ENCODE assay signal across 2 cellular contexts in the genomic region with DNA sequence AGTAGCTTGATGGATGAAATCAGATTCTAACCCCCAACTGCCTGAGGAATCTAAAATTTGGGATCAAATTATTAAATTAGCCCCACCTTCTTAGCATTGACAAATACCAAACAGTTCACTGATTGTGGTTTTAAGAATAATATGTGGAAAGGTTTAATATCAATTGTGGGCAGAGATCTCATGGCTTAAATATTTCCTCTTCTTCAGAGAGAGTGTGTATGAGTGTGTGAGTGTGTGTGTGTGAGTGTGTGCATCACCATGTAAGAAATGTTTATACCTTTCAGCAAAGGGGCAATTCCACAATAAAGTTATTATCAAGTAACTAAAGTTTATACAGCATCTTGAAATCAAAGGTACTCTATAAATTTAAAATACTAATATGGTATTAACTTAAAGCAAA.
TF ChIP-seq lines count a peak whose summit lies in the region.

No MANE protein-coding gene starts in this region.

TF ChIP-seq in HCT116, 20 proteins besides CTCF, POLR2A, EP300 and RAD21 (continued from another document):
- no peak for TF ChIP-seq YY1 (IDR thresholded peaks at IDR 0.05; ENCODE audit: extremely low read depth, insufficient replicate concordance, low read depth, low read length)
- TF ChIP-seq, protein P1, sequence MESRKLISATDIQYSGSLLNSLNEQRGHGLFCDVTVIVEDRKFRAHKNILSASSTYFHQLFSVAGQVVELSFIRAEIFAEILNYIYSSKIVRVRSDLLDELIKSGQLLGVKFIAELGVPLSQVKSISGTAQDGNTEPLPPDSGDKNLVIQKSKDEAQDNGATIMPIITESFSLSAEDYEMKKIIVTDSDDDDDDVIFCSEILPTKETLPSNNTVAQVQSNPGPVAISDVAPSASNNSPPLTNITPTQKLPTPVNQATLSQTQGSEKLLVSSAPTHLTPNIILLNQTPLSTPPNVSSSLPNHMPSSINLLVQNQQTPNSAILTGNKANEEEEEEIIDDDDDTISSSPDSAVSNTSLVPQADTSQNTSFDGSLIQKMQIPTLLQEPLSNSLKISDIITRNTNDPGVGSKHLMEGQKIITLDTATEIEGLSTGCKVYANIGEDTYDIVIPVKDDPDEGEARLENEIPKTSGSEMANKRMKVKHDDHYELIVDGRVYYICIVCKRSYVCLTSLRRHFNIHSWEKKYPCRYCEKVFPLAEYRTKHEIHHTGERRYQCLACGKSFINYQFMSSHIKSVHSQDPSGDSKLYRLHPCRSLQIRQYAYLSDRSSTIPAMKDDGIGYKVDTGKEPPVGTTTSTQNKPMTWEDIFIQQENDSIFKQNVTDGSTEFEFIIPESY (IDR thresholded peaks at IDR 0.05; ENCODE audit: extremely low read depth, insufficient replicate concordance, low read length): no peak
- TF ChIP-seq, protein P2, sequence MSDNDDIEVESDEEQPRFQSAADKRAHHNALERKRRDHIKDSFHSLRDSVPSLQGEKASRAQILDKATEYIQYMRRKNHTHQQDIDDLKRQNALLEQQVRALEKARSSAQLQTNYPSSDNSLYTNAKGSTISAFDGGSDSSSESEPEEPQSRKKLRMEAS (IDR thresholded peaks at IDR 0.05): no peak
TF ChIP-seq in HCT116: peak in this region for 0.

TF ChIP-seq in SK-N-SH treated with all-trans-retinoic acid at 6 μM for 48 hours, 23 proteins besides CTCF, POLR2A, EP300 and RAD21 (continued from another document):
- TF ChIP-seq, protein P3, sequence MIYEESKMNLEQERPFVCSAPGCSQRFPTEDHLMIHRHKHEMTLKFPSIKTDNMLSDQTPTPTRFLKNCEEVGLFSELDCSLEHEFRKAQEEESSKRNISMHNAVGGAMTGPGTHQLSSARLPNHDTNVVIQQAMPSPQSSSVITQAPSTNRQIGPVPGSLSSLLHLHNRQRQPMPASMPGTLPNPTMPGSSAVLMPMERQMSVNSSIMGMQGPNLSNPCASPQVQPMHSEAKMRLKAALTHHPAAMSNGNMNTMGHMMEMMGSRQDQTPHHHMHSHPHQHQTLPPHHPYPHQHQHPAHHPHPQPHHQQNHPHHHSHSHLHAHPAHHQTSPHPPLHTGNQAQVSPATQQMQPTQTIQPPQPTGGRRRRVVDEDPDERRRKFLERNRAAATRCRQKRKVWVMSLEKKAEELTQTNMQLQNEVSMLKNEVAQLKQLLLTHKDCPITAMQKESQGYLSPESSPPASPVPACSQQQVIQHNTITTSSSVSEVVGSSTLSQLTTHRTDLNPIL (CRISPR knock-in tag; IDR thresholded peaks at IDR 0.05; ENCODE audit: low read depth): no peak
- TF ChIP-seq, protein P4, sequence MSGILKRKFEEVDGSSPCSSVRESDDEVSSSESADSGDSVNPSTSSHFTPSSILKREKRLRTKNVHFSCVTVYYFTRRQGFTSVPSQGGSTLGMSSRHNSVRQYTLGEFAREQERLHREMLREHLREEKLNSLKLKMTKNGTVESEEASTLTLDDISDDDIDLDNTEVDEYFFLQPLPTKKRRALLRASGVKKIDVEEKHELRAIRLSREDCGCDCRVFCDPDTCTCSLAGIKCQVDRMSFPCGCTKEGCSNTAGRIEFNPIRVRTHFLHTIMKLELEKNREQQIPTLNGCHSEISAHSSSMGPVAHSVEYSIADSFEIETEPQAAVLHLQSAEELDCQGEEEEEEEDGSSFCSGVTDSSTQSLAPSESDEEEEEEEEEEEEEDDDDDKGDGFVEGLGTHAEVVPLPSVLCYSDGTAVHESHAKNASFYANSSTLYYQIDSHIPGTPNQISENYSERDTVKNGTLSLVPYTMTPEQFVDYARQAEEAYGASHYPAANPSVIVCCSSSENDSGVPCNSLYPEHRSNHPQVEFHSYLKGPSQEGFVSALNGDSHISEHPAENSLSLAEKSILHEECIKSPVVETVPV (CRISPR knock-in tag; IDR thresholded peaks at IDR 0.05): no peak
- TF ChIP-seq ZNF565 (CRISPR knock-in tag; conservative IDR thresholded peaks at IDR 0.05; ENCODE audit: low read depth) (no peak), SNAI2 (CRISPR knock-in tag; IDR thresholded peaks at IDR 0.05) (no peak), PPARA (CRISPR knock-in tag; IDR thresholded peaks at IDR 0.05; ENCODE audit: borderline replicate concordance) (no peak)
- TF ChIP-seq, protein P5, sequence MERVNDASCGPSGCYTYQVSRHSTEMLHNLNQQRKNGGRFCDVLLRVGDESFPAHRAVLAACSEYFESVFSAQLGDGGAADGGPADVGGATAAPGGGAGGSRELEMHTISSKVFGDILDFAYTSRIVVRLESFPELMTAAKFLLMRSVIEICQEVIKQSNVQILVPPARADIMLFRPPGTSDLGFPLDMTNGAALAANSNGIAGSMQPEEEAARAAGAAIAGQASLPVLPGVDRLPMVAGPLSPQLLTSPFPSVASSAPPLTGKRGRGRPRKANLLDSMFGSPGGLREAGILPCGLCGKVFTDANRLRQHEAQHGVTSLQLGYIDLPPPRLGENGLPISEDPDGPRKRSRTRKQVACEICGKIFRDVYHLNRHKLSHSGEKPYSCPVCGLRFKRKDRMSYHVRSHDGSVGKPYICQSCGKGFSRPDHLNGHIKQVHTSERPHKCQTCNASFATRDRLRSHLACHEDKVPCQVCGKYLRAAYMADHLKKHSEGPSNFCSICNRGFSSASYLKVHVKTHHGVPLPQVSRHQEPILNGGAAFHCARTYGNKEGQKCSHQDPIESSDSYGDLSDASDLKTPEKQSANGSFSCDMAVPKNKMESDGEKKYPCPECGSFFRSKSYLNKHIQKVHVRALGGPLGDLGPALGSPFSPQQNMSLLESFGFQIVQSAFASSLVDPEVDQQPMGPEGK (CRISPR knock-in tag; IDR thresholded peaks at IDR 0.05; ENCODE audit: borderline replicate concordance): peak; percentile 73; the same call in 1 of the 2 replicates
